In genomic region chr20:10388571-10388970, GRCh38 we compare ENCODE assay signal across 1 cellular context.
TF ChIP-seq lines count a peak whose summit lies in the region.

No MANE protein-coding gene starts in this region.

TF ChIP-seq in IMR-90, 13 proteins besides CTCF, POLR2A, EP300 and RAD21:
- TF ChIP-seq CEBPB (IDR thresholded peaks at IDR 0.05; ENCODE audit: low read depth, low read length), result no peak
- TF ChIP-seq RFX5 (IDR thresholded peaks at IDR 0.05; ENCODE audit: low read depth, low read length), result no peak
- no peak for TF ChIP-seq NFE2L2 (IDR thresholded peaks at IDR 0.05; ENCODE audit: low read depth, low read length)
- TF ChIP-seq FOS (IDR thresholded peaks at IDR 0.05; ENCODE audit: low read depth, low read length), result no peak
- TF ChIP-seq ELK1 (IDR thresholded peaks at IDR 0.05; ENCODE audit: borderline replicate concordance, low read depth, low read length), result no peak
- no peak for TF ChIP-seq RCOR1 (IDR thresholded peaks at IDR 0.05; ENCODE audit: insufficient replicate concordance, low read length)
- no peak for TF ChIP-seq MAFK (IDR thresholded peaks at IDR 0.05; ENCODE audit: low read depth, low read length)
- no peak for TF ChIP-seq BHLHE40 (IDR thresholded peaks at IDR 0.05; ENCODE audit: low read depth, low read length)
- TF ChIP-seq MXI1 (IDR thresholded peaks at IDR 0.05; ENCODE audit: borderline replicate concordance, low read depth, low read length), result no peak
- TF ChIP-seq SMC3 (IDR thresholded peaks at IDR 0.05; ENCODE audit: low read depth, low read length), result no peak
- no peak for TF ChIP-seq CHD1 (IDR thresholded peaks at IDR 0.05; ENCODE audit: low read depth, low read length)
- no peak for TF ChIP-seq USF2 (IDR thresholded peaks at IDR 0.05; ENCODE audit: low read depth, low read length)
- no peak for TF ChIP-seq MAZ (IDR thresholded peaks at IDR 0.05; ENCODE audit: borderline replicate concordance, low read depth, low read length)
